16 cellular contexts compared by ENCODE assay signal in genomic region chr17:66393038-66393437, GRCh38.
"Had no signal": no experiment of that assay in that cellular context is flagged by ENCODE, and none has a peak within 500 bp of the region (broad histone marks: within the 10 kb centered on the region; RNA-seq: fewer than 3 reads in every experiment).

No MANE protein-coding gene starts in this region.

- H3K4me3 Mint-ChIP-seq: activated CD8-positive, alpha-beta memory T cell treated with anti-CD3 and anti-CD28 coated beads, Interleukin-2, amount 10 ng/mL, durations not matched to agents 7 days and 5 days; activated T-cell treated with anti-CD3 and anti-CD28 coated beads, Interleukin-2, amount 50 U/mL, for 24 hours had no signal

- H3K27ac ChIP-seq: coronary artery, hepatocyte, neutrophil, parathyroid adenoma, sigmoid colon, spleen, thyroid gland had no signal

- H3K27me3 Mint-ChIP-seq: activated CD8-positive, alpha-beta memory T cell treated with anti-CD3 and anti-CD28 coated beads, Interleukin-2, amount 10 ng/mL, durations not matched to agents 7 days and 5 days; activated T-cell treated with anti-CD3 and anti-CD28 coated beads, Interleukin-2, amount 50 U/mL, for 24 hours had no signal

- DNase-seq: activated CD4-positive, alpha-beta T cell treated with anti-CD3 and anti-CD28 coated beads, Interleukin-2, amount 50 U/mL, for 4 hours; activated CD8-positive, alpha-beta memory T cell treated with anti-CD3 and anti-CD28 coated beads, Interleukin-2, amount 10 ng/mL, durations not matched to agents 7 days and 5 days; activated effector memory CD4-positive, alpha-beta T cell treated with anti-CD3 and anti-CD28 coated beads, Interleukin-2, amount 50 U/mL, for 16 hours; activated T-cell treated with anti-CD3 and anti-CD28 coated beads, Interleukin-2, amount 50 U/mL, for 24 hours; central memory CD4-positive, alpha-beta T cell; sigmoid colon; spleen had no signal

- H3K9me3 ChIP-seq: neutrophil, sigmoid colon, spleen, thyroid gland had no signal

- ATAC-seq: activated CD4-positive, CD25-positive, alpha-beta regulatory T cell treated with anti-CD3 and anti-CD28 coated beads, Interleukin-2, amount 50 U/mL, for 24 hours; activated CD8-positive, alpha-beta memory T cell treated with anti-CD3 and anti-CD28 coated beads, Interleukin-2, amount 10 ng/mL, durations not matched to agents 7 days and 5 days; esophagus mucosa; left lobe of liver had no signal

- H3K36me3 ChIP-seq: neutrophil, spleen, thyroid gland had no signal

- H3K9ac ChIP-seq: parathyroid adenoma had no signal

- H3K27ac Mint-ChIP-seq: activated CD8-positive, alpha-beta memory T cell treated with anti-CD3 and anti-CD28 coated beads, Interleukin-2, amount 10 ng/mL, durations not matched to agents 7 days and 5 days had no signal

- H3K9me3 Mint-ChIP-seq: brain had no signal

- H3K4me3 ChIP-seq: coronary artery, hepatocyte, sigmoid colon, spleen, thyroid gland had no signal
